In genomic region chr10:15824498-15824897, GRCh38 we compare ENCODE assay signal across 9 cellular contexts. TPM values are rescaled to one million over a fixed set of nuclear protein-coding genes. Genes with fewer than 3 reads are reported as not detected.
DNase-seq lines count a peak whose midpoint lies in the region; ATAC-seq, FAIRE-seq and TF ChIP-seq lines count a peak whose summit lies in the region.
"Had no signal": no experiment of that assay in that cellular context is flagged by ENCODE, and none has a peak within 500 bp of the region (broad histone marks: within the 10 kb centered on the region; RNA-seq: fewer than 3 reads in every experiment).

No MANE protein-coding gene starts in this region.

- no peak overlapping the region for H3K27ac Mint-ChIP-seq in Calu3 (ENCODE audit: unreplicated experiment)

- H3K9me3 Mint-ChIP-seq in Calu3 (ENCODE audit: low read depth, unreplicated experiment), result no peaks in the 10 kb centered on the region

- no peak for ATAC-seq in GM18520 (IDR thresholded peaks at IDR 0.05; ENCODE audit: unreplicated experiment)
- no peak for ATAC-seq in HG03469 (IDR thresholded peaks at IDR 0.05; ENCODE audit: unreplicated experiment)
- ATAC-seq in HG03442 (IDR thresholded peaks at IDR 0.05; ENCODE audit: unreplicated experiment), result no peak

- no peak overlapping the region for H3K4me3 ChIP-seq in neural cell (ENCODE audit: low read length)

- no peak overlapping the region for H3K9ac ChIP-seq in neural cell (ENCODE audit: low read length)

- H3K27ac ChIP-seq in neural cell (ENCODE audit: low read length), result no peak overlapping the region

- DNase-seq in Calu3 (no peak), HTR-8/SVneo (ENCODE audit: insufficient read length, low spot score) (peak; percentile 0), cerebellar cortex (ENCODE audit: low spot score) (peak; percentile 29)
- DNase-seq in stimulated activated CD4-positive, alpha-beta T cell treated with anti-CD3 and anti-CD28 coated beads, Interleukin-2, amount 100 ng/mL, for 48 hours, result no peak
- DNase-seq: T1000 had no signal

- no peaks in the 10 kb centered on the region for H3K4me1 Mint-ChIP-seq in Calu3 (ENCODE audit: low read depth, unreplicated experiment)

- H3K27me3 Mint-ChIP-seq in Calu3 (ENCODE audit: unreplicated experiment), result no peaks in the 10 kb centered on the region

- CTCF ChIA-PET in Calu3 (lab: Charles Lee), result no interaction called here

- TF ChIP-seq RAD21 in neural cell (conservative IDR thresholded peaks at IDR 0.05), result peak; percentile 71

- intact Hi-C loops in Calu3 (cut with micrococcal nuclease; ENCODE audit: unreplicated experiment), result loop anchor here (1.0 to 5.0 kb wide), 5 partner anchors 82 to 390 kb away; no protein-coding TSS in a partner anchor

- peaks cover 4% of the 10 kb centered on the region for H3K36me3 ChIP-seq in neural cell (ENCODE audit: insufficient read depth, low read length)

- no peak overlapping the region for H3K4me3 Mint-ChIP-seq in Calu3 (ENCODE audit: low read depth, unreplicated experiment)

- no TSS peak for BruUV-seq in Calu3 (replicated peaks; lab: Mats Ljungman, UMichigan)

- H2AFZ ChIP-seq in neural cell (ENCODE audit: low read depth, low read length), result no peak overlapping the region

- TF ChIP-seq EP300 in neural cell (conservative IDR thresholded peaks at IDR 0.05; ENCODE audit: poor library complexity, severe bottlenecking), result no peak

- H3F3A ChIP-seq in neural cell (ENCODE audit: insufficient read depth, low read length, poor library complexity, severe bottlenecking), result no peaks in the 10 kb centered on the region

- no peaks in the 10 kb centered on the region for H3K9me3 ChIP-seq in neural cell (ENCODE audit: low read length)

- H4K20me1 ChIP-seq in neural cell (ENCODE audit: insufficient read depth), result no peaks in the 10 kb centered on the region

- no peaks in the 10 kb centered on the region for H3K9me2 ChIP-seq in neural cell (ENCODE audit: insufficient read depth, low read length)

- TF ChIP-seq CTCF in Calu3 (IDR thresholded peaks at IDR 0.05; ENCODE audit: unreplicated experiment), result peak; percentile 32
- TF ChIP-seq CTCF in neural cell (IDR thresholded peaks at IDR 0.05; ENCODE audit: poor library complexity, severe bottlenecking), result peak; percentile 68

- FAIRE-seq in HTR-8/SVneo (lab: Jason Lieb, UNC), result no peak

- H3K79me2 ChIP-seq in neural cell (replicated peaks; ENCODE audit: insufficient read depth, low read length), result no peaks in the 10 kb centered on the region

- H3K4me2 ChIP-seq in neural cell (ENCODE audit: low read length), result no peak overlapping the region

- peaks cover 6% of the 10 kb centered on the region for H3K36me3 Mint-ChIP-seq in Calu3 (ENCODE audit: insufficient read depth, unreplicated experiment)

- H3K27me3 ChIP-seq in neural cell (ENCODE audit: insufficient read depth, low read depth, low read length), result no peaks in the 10 kb centered on the region

TF ChIP-seq in neural cell, 6 proteins besides CTCF, POLR2A, EP300 and RAD21:
- TF ChIP-seq REST (IDR thresholded peaks at IDR 0.05; ENCODE audit: borderline replicate concordance), result no peak
- TF ChIP-seq SMC3 (conservative IDR thresholded peaks at IDR 0.05; ENCODE audit: poor library complexity), result peak; percentile 71
- TF ChIP-seq MXI1 (conservative IDR thresholded peaks at IDR 0.05; ENCODE audit: poor library complexity, severe bottlenecking), result no peak
- no peak for TF ChIP-seq POLR2AphosphoS5 (IDR thresholded peaks at IDR 0.05)
- no peak for TF ChIP-seq EZH2 (IDR thresholded peaks at IDR 0.05; ENCODE audit: borderline replicate concordance, insufficient read depth, low read length, poor library complexity, severe bottlenecking)
- no peak for TF ChIP-seq TAF1 (IDR thresholded peaks at IDR 0.05; ENCODE audit: low read depth)

RNA-seq across cellular contexts. Expression of gene MINDY3, which starts 35.8 kb away (rescaled TPM):
- total RNA-seq in Calu3 (2022), result 16.5 and 17.8 TPM in 2 replicates
- 43.8 and 56.5 TPM in 2 replicates for polyA plus RNA-seq in neural cell
- polyA minus RNA-seq in neural cell, result 71.1 and 72.0 TPM in 2 replicates

Comparison
In these comparisons a context has a peak if more than half of its experiments do, and no peak if none do; other contexts are left out.
1. DNase-seq: peak in HTR-8/SVneo (single experiment) and cerebellar cortex (single experiment); none in Calu3 (single experiment) and stimulated activated CD4-positive, alpha-beta T cell treated with anti-CD3 and anti-CD28 coated beads, Interleukin-2, amount 100 ng/mL, for 48 hours (0 of 2).